ENCODE assay signal across 9 cellular contexts in genomic region chr4:161252520-161253141, GRCh38.
DNase-seq lines count a peak whose midpoint lies in the region; ATAC-seq and TF ChIP-seq lines count a peak whose summit lies in the region.
"Had no signal": no experiment of that assay in that cellular context is flagged by ENCODE, and none has a peak within 500 bp of the region (broad histone marks: within the 10 kb centered on the region; RNA-seq: fewer than 3 reads in every experiment).

No MANE protein-coding gene starts in this region.

- peak; percentile 82 for TF ChIP-seq CTCF in 22Rv1 (IDR thresholded peaks at IDR 0.05)
- peak; percentile 91 for TF ChIP-seq CTCF in GM13977 (IDR thresholded peaks at IDR 0.05; ENCODE audit: extremely low read depth, insufficient read depth, missing control alignments)
- TF ChIP-seq CTCF in epithelial cell of esophagus (IDR thresholded peaks at IDR 0.05; ENCODE audit: insufficient read depth, low read depth, low read length, missing control alignments) = peak; percentile 82
- peak in 5 of 6 experiments; percentile 13 to 48 (median 35) for TF ChIP-seq CTCF in upper lobe of left lung (IDR thresholded peaks at IDR 0.05)

- no peaks in the 10 kb centered on the region for H3K4me1 Mint-ChIP-seq in natural killer cell treated with Interleukin-12 subunit alpha and Interleukin-12 subunit beta and Interleukin-15 and Interleukin-18, amount 100 ng/mL, for 72 hours (ENCODE audit: low read depth in 2 of 2)
- H3K4me1 Mint-ChIP-seq: central memory CD8-positive, alpha-beta T cell had no signal

- no peaks in the 10 kb centered on the region for H3K27me3 ChIP-seq in upper lobe of left lung

- DNase-seq in GM13977 (ENCODE audit: low spot score) = peak; percentile 28
- peak; percentile 33 for DNase-seq in NCI-H748 (lab: John Stamatoyannopoulos, UW; ENCODE audit: unreplicated experiment)
- DNase-seq in epithelial cell of esophagus (ENCODE audit: low read depth) = peak; percentile 55
- no peak for DNase-seq in upper lobe of left lung
- DNase-seq in natural killer cell treated with Interleukin-12 subunit alpha and Interleukin-12 subunit beta and Interleukin-15 and Interleukin-18, amount 100 ng/mL, for 72 hours (ENCODE audit: low spot score) = no peak
- DNase-seq in NCI-H1417 treated with DMSO at 0.1 percent for 48 hours (lab: John Stamatoyannopoulos, UW) = no peak

- no peak overlapping the region for H3K4me3 ChIP-seq in epithelial cell of esophagus (ENCODE audit: low read length)
- no peak overlapping the region for H3K4me3 ChIP-seq in upper lobe of left lung

- no peak for TF ChIP-seq POLR2A in upper lobe of left lung (IDR thresholded peaks at IDR 0.05)

- in situ Hi-C loops in GM13977 (cut with MboI; ENCODE audit: low pct_unique_long_range_greater_than_20kb, low sequenced_read_pairs, unreplicated experiment) = no loop called here

- H3K36me3 ChIP-seq in upper lobe of left lung = no peaks in the 10 kb centered on the region

- no peak overlapping the region for H3K4me3 Mint-ChIP-seq in natural killer cell treated with Interleukin-12 subunit alpha and Interleukin-12 subunit beta and Interleukin-15 and Interleukin-18, amount 100 ng/mL, for 72 hours
- H3K4me3 Mint-ChIP-seq: central memory CD8-positive, alpha-beta T cell had no signal

- ATAC-seq in HG02870 (IDR thresholded peaks at IDR 0.05; ENCODE audit: unreplicated experiment) (peak; percentile 79), upper lobe of left lung (ENCODE audit: low FRiP score in 2 of 2) (peak in 1 of 2 donors; percentile 31)
- ATAC-seq in natural killer cell treated with Interleukin-12 subunit alpha and Interleukin-12 subunit beta and Interleukin-15 and Interleukin-18, amount 100 ng/mL, for 72 hours = no peak

- H3K27me3 Mint-ChIP-seq in natural killer cell treated with Interleukin-12 subunit alpha and Interleukin-12 subunit beta and Interleukin-15 and Interleukin-18, amount 100 ng/mL, for 72 hours = no peaks in the 10 kb centered on the region
- H3K27me3 Mint-ChIP-seq: central memory CD8-positive, alpha-beta T cell had no signal

- H3K4me1 ChIP-seq in upper lobe of left lung = no peaks in the 10 kb centered on the region

- H3K9me3 Mint-ChIP-seq in natural killer cell treated with Interleukin-12 subunit alpha and Interleukin-12 subunit beta and Interleukin-15 and Interleukin-18, amount 100 ng/mL, for 72 hours = peaks cover 29% of the 10 kb centered on the region

- no peak overlapping the region for H3K27ac Mint-ChIP-seq in natural killer cell treated with Interleukin-12 subunit alpha and Interleukin-12 subunit beta and Interleukin-15 and Interleukin-18, amount 100 ng/mL, for 72 hours

- peaks cover 19 to 40% (median 22%) of the 10 kb centered on the region in 4 donors for H3K9me3 ChIP-seq in upper lobe of left lung

- H3K27ac ChIP-seq in 22Rv1 (no peak overlapping the region), upper lobe of left lung (no peak overlapping the region)

- H3K36me3 Mint-ChIP-seq in natural killer cell treated with Interleukin-12 subunit alpha and Interleukin-12 subunit beta and Interleukin-15 and Interleukin-18, amount 100 ng/mL, for 72 hours = peaks cover 13% of the 10 kb centered on the region

- no peak for TF ChIP-seq EP300 in upper lobe of left lung (IDR thresholded peaks at IDR 0.05)

- WGBS in upper lobe of left lung, 2 donors = 52 to 68% methylated on average over 6 of the region's 6 CpGs

Comparison
In these comparisons a context has a peak if more than half of its experiments do, and no peak if none do; other contexts are left out.
1. CTCF ChIP-seq: peak in every context shown above with its lines; median percentile 91 in GM13977; 82 in 22Rv1; 82 in epithelial cell of esophagus; 35 in upper lobe of left lung.
2. DNase-seq: peak in GM13977 (single experiment), NCI-H748 (single experiment) and epithelial cell of esophagus (single experiment); none in upper lobe of left lung (0 of 2), natural killer cell treated with Interleukin-12 subunit alpha and Interleukin-12 subunit beta and Interleukin-15 and Interleukin-18, amount 100 ng/mL, for 72 hours (single experiment) and NCI-H1417 treated with DMSO at 0.1 percent for 48 hours (single experiment).